Comparison of ENCODE assay signal across 2 cellular contexts in the genomic region with DNA sequence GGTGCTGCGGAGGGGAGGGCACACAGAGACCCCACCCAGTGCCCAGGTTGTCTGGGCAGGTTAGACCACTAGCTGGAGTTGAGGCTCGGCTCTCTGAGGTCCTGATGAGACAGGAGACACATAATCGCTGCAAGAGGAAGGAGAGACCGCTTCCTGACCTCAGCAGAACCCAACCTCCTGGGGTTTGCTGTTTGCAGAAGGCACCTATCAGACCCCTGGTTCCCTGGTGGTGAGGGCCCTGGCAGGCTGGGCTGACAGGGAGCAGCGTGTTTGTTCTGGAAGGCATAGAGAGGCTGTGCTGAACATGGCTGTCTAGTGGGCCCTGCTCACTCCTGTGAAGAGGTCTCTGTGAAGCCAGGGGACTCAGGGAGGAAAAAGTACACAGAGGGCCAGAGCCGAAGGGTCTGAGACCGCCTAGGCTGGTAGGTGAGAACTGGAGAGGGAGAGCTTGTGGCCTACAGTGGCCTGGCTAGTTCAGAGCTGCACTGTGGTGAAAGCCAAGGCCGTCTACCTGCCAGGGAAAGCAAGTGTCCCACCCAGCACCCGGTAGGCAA.
TF ChIP-seq lines count a peak whose summit lies in the region.

No MANE protein-coding gene starts in this region.

TF ChIP-seq in GM23338, 12 proteins besides CTCF, POLR2A, EP300 and RAD21:
- TF ChIP-seq, protein P1, sequence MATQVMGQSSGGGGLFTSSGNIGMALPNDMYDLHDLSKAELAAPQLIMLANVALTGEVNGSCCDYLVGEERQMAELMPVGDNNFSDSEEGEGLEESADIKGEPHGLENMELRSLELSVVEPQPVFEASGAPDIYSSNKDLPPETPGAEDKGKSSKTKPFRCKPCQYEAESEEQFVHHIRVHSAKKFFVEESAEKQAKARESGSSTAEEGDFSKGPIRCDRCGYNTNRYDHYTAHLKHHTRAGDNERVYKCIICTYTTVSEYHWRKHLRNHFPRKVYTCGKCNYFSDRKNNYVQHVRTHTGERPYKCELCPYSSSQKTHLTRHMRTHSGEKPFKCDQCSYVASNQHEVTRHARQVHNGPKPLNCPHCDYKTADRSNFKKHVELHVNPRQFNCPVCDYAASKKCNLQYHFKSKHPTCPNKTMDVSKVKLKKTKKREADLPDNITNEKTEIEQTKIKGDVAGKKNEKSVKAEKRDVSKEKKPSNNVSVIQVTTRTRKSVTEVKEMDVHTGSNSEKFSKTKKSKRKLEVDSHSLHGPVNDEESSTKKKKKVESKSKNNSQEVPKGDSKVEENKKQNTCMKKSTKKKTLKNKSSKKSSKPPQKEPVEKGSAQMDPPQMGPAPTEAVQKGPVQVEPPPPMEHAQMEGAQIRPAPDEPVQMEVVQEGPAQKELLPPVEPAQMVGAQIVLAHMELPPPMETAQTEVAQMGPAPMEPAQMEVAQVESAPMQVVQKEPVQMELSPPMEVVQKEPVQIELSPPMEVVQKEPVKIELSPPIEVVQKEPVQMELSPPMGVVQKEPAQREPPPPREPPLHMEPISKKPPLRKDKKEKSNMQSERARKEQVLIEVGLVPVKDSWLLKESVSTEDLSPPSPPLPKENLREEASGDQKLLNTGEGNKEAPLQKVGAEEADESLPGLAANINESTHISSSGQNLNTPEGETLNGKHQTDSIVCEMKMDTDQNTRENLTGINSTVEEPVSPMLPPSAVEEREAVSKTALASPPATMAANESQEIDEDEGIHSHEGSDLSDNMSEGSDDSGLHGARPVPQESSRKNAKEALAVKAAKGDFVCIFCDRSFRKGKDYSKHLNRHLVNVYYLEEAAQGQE (IDR thresholded peaks at IDR 0.05; ENCODE audit: unreplicated experiment), result no peak
- TF ChIP-seq EZH2 (IDR thresholded peaks at IDR 0.05; ENCODE audit: low read depth, unreplicated experiment), result no peak
- TF ChIP-seq CREB1 (CRISPR knock-in tag; IDR thresholded peaks at IDR 0.05; ENCODE audit: low read depth), result no peak
- TF ChIP-seq EZH2phosphoT487 (IDR thresholded peaks at IDR 0.05; ENCODE audit: unreplicated experiment), result no peak
- TF ChIP-seq ZNF114 (CRISPR knock-in tag; IDR thresholded peaks at IDR 0.05), result no peak
- TF ChIP-seq ZNF331 (CRISPR knock-in tag; IDR thresholded peaks at IDR 0.05; ENCODE audit: low read depth), result no peak
- TF ChIP-seq POLR2AphosphoS5 (IDR thresholded peaks at IDR 0.05; ENCODE audit: low read depth), result no peak
- no peak for TF ChIP-seq STAT1 (IDR thresholded peaks at IDR 0.05; ENCODE audit: unreplicated experiment)
- TF ChIP-seq, protein P2, sequence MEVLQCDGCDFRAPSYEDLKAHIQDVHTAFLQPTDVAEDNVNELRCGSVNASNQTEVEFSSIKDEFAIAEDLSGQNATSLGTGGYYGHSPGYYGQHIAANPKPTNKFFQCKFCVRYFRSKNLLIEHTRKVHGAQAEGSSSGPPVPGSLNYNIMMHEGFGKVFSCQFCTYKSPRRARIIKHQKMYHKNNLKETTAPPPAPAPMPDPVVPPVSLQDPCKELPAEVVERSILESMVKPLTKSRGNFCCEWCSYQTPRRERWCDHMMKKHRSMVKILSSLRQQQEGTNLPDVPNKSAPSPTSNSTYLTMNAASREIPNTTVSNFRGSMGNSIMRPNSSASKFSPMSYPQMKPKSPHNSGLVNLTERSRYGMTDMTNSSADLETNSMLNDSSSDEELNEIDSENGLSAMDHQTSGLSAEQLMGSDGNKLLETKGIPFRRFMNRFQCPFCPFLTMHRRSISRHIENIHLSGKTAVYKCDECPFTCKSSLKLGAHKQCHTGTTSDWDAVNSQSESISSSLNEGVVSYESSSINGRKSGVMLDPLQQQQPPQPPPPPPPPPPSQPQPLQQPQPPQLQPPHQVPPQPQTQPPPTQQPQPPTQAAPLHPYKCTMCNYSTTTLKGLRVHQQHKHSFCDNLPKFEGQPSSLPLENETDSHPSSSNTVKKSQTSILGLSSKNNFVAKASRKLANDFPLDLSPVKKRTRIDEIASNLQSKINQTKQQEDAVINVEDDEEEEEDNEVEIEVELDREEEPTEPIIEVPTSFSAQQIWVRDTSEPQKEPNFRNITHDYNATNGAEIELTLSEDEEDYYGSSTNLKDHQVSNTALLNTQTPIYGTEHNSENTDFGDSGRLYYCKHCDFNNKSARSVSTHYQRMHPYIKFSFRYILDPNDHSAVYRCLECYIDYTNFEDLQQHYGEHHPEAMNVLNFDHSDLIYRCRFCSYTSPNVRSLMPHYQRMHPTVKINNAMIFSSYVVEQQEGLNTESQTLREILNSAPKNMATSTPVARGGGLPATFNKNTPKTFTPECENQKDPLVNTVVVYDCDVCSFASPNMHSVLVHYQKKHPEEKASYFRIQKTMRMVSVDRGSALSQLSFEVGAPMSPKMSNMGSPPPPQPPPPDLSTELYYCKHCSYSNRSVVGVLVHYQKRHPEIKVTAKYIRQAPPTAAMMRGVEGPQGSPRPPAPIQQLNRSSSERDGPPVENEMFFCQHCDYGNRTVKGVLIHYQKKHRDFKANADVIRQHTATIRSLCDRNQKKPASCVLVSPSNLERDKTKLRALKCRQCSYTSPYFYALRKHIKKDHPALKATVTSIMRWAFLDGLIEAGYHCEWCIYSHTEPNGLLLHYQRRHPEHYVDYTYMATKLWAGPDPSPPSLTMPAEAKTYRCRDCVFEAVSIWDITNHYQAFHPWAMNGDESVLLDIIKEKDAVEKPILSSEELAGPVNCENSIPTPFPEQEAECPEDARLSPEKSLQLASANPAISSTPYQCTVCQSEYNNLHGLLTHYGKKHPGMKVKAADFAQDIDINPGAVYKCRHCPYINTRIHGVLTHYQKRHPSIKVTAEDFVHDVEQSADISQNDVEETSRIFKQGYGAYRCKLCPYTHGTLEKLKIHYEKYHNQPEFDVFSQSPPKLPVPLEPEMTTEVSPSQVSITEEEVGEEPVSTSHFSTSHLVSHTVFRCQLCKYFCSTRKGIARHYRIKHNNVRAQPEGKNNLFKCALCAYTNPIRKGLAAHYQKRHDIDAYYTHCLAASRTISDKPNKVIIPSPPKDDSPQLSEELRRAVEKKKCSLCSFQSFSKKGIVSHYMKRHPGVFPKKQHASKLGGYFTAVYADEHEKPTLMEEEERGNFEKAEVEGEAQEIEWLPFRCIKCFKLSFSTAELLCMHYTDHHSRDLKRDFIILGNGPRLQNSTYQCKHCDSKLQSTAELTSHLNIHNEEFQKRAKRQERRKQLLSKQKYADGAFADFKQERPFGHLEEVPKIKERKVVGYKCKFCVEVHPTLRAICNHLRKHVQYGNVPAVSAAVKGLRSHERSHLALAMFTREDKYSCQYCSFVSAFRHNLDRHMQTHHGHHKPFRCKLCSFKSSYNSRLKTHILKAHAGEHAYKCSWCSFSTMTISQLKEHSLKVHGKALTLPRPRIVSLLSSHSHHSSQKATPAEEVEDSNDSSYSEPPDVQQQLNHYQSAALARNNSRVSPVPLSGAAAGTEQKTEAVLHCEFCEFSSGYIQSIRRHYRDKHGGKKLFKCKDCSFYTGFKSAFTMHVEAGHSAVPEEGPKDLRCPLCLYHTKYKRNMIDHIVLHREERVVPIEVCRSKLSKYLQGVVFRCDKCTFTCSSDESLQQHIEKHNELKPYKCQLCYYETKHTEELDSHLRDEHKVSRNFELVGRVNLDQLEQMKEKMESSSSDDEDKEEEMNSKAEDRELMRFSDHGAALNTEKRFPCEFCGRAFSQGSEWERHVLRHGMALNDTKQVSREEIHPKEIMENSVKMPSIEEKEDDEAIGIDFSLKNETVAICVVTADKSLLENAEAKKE (CRISPR knock-in tag; IDR thresholded peaks at IDR 0.05), result no peak
- TF ChIP-seq JUNB (IDR thresholded peaks at IDR 0.05; ENCODE audit: unreplicated experiment), result no peak

TF ChIP-seq in GM12878, 131 proteins besides CTCF, POLR2A, EP300 and RAD21:
- TF ChIP-seq SRF (IDR thresholded peaks at IDR 0.05; ENCODE audit: low read depth in 2 of 2, low read length in 2 of 2) (0 out of 4 replicates have a peak, but pooled peaks of 1 of the 2 experiments have one; percentile 3), ZNF24 (IDR thresholded peaks at IDR 0.05) (no peak)
TF ChIP-seq in GM12878: peak in this region for 1.
